In genomic region chr7:94206295-94206694, GRCh38 we compare ENCODE assay signal across 20 cellular contexts.
DNase-seq lines count a peak whose midpoint lies in the region; ATAC-seq, FAIRE-seq and TF ChIP-seq lines count a peak whose summit lies in the region.
"Had no signal": no experiment of that assay in that cellular context is flagged by ENCODE, and none has a peak within 500 bp of the region (broad histone marks: within the 10 kb centered on the region; RNA-seq: fewer than 3 reads in every experiment).

No MANE protein-coding gene starts in this region.

- H3F3A ChIP-seq in OCI-LY1 (ENCODE audit: insufficient read depth, low read length), result no peaks in the 10 kb centered on the region
- peaks cover 7% of the 10 kb centered on the region for H3F3A ChIP-seq in neural cell (ENCODE audit: insufficient read depth, low read length, poor library complexity, severe bottlenecking)

- H3K79me2 ChIP-seq in OCI-LY1 (ENCODE audit: insufficient read depth, low read length), result no peaks in the 10 kb centered on the region
- H3K79me2 ChIP-seq in neural cell (replicated peaks; ENCODE audit: insufficient read depth, low read length), result no peaks in the 10 kb centered on the region

- H3K27me3 ChIP-seq in OCI-LY1 (ENCODE audit: insufficient read depth, low read length) (no peaks in the 10 kb centered on the region), neural cell (ENCODE audit: insufficient read depth, low read depth, low read length) (no peaks in the 10 kb centered on the region)
- H3K27me3 ChIP-seq: BLaER1 had no signal

- no peak for TF ChIP-seq RAD21 in neural cell (conservative IDR thresholded peaks at IDR 0.05)

- DNase-seq in fibroblast of mammary gland (ENCODE audit: low read depth), result peak; percentile 77
- no peak for DNase-seq in T-helper 2 cell
- no peak for DNase-seq in DMS153 treated with DMSO at 0.1 percent for 48 hours (lab: John Stamatoyannopoulos, UW; ENCODE audit: unreplicated experiment)
- DNase-seq: CD4-positive, alpha-beta memory T cell; DMS53; EL; GOT3; KBM-7; MV-4-11; NCI-H1694 treated with DMSO at 0.1 percent for 48 hours; NCI-H2107; NCI-H524 had no signal

- no peak for TF ChIP-seq EP300 in neural cell (conservative IDR thresholded peaks at IDR 0.05; ENCODE audit: poor library complexity, severe bottlenecking)

- TF ChIP-seq CTCF in OCI-LY1 (IDR thresholded peaks at IDR 0.05; ENCODE audit: low read length) (no peak), fibroblast of mammary gland (conservative IDR thresholded peaks at IDR 0.05; ENCODE audit: control insufficient read depth, insufficient read depth, low read depth, low read length) (no peak), neural cell (IDR thresholded peaks at IDR 0.05; ENCODE audit: poor library complexity, severe bottlenecking) (no peak)

- 0 out of 2 replicates have a peak overlapping the region, but pooled peaks have one; percentile 44 for H2AFZ ChIP-seq in OCI-LY1 (ENCODE audit: low read length)
- H2AFZ ChIP-seq in neural cell (ENCODE audit: low read depth, low read length), result no peak overlapping the region

- H3K9me2 ChIP-seq in OCI-LY1 (ENCODE audit: low read depth, low read length), result no peaks in the 10 kb centered on the region; the same call in 1 of the 2 replicates
- H3K9me2 ChIP-seq in neural cell (ENCODE audit: insufficient read depth, low read length), result no peaks in the 10 kb centered on the region

- no peaks in the 10 kb centered on the region for H3K36me3 ChIP-seq in OCI-LY1 (ENCODE audit: insufficient read depth, low read length)
- H3K36me3 ChIP-seq in neural cell (ENCODE audit: insufficient read depth, low read length), result no peaks in the 10 kb centered on the region
- H3K36me3 ChIP-seq: BLaER1 had no signal

- no peak overlapping the region for H3K9ac ChIP-seq in OCI-LY1 (ENCODE audit: low read length)
- no peak overlapping the region for H3K9ac ChIP-seq in neural cell (ENCODE audit: low read length)
- H3K9ac ChIP-seq: BLaER1 had no signal

- H3K4me1 ChIP-seq in OCI-LY1 (ENCODE audit: insufficient read depth, low read length, severe bottlenecking), result no peaks in the 10 kb centered on the region
- H3K4me1 ChIP-seq: BLaER1 had no signal

- H3K9me3 ChIP-seq in OCI-LY1 (ENCODE audit: low read length), result no peaks in the 10 kb centered on the region
- no peaks in the 10 kb centered on the region for H3K9me3 ChIP-seq in neural cell (ENCODE audit: low read length)
- H3K9me3 ChIP-seq: BLaER1 had no signal

- H3K4me3 ChIP-seq in OCI-LY1 (ENCODE audit: low read depth, low read length, poor library complexity, severe bottlenecking), result no peak overlapping the region
- no peak overlapping the region for H3K4me3 ChIP-seq in fibroblast of mammary gland (ENCODE audit: control insufficient read depth, low read depth, low read length)
- no peak overlapping the region for H3K4me3 ChIP-seq in neural cell (ENCODE audit: low read length)
- H3K4me3 ChIP-seq: BLaER1 had no signal

- H3K27ac ChIP-seq in OCI-LY1 (ENCODE audit: low read depth, low read length, poor library complexity, severe bottlenecking) (no peak overlapping the region), neural cell (ENCODE audit: low read length) (peak overlapping the region; percentile 77)
- H3K27ac ChIP-seq: 22Rv1, BLaER1 had no signal

- no peak for ATAC-seq in HG03196 (IDR thresholded peaks at IDR 0.05; ENCODE audit: unreplicated experiment)
- no peak for ATAC-seq in HG02870 (IDR thresholded peaks at IDR 0.05; ENCODE audit: unreplicated experiment)
- ATAC-seq: HCT116 had no signal

- peak; percentile 47 for FAIRE-seq in A204.1 (lab: Jason Lieb, UNC)

- H3K4me2 ChIP-seq in OCI-LY1 (ENCODE audit: low read length) (no peak overlapping the region), neural cell (ENCODE audit: low read length) (no peak overlapping the region)
- H3K4me2 ChIP-seq: BLaER1 had no signal

- H4K20me1 ChIP-seq in OCI-LY1 (ENCODE audit: insufficient read depth, low read length) (no peaks in the 10 kb centered on the region), neural cell (ENCODE audit: insufficient read depth) (no peaks in the 10 kb centered on the region)
- H4K20me1 ChIP-seq: BLaER1 had no signal

TF ChIP-seq in neural cell, 6 proteins besides CTCF, POLR2A, EP300 and RAD21:
- no peak for TF ChIP-seq SMC3 (conservative IDR thresholded peaks at IDR 0.05; ENCODE audit: poor library complexity)
